Comparison of ENCODE assay signal across 6 cellular contexts in genomic region chr5:109231331-109231730, GRCh38.
"Had no signal": no experiment of that assay in that cellular context is flagged by ENCODE, and none has a peak within 500 bp of the region (broad histone marks: within the 10 kb centered on the region; RNA-seq: fewer than 3 reads in every experiment).

No MANE protein-coding gene starts in this region.

- H3K36me3 Mint-ChIP-seq: IgD-negative memory B cell had no signal

- H3K4me1 Mint-ChIP-seq: IgD-negative memory B cell had no signal

- H3K4me3 Mint-ChIP-seq: IgD-negative memory B cell had no signal

- DNase-seq: IMR-90, KBM-7 had no signal

- H3K27ac ChIP-seq: HL-60 had no signal

- ATAC-seq: HepG2, K562 had no signal

- H3K4me3 ChIP-seq: K562 had no signal
